ENCODE assay signal across 5 cellular contexts in the genomic region with DNA sequence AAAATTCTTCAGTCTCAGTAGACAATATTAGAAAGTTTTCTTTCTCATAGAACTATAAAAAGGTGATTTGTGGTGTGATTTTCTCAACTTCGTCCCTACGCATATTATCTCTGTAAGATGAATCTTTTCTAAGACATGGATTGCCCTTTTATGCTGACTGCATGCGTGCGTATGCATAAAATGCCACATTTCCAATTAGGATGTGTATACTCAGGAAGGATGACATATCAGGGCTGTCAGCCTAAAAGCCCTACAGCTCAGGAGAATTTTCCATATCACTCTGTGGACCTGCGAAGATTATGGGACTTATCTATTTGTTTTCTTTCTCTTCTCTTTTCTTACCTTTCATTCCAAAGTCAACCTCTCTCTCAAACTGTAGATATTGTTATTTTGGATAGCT.
"Had no signal": no experiment of that assay in that cellular context is flagged by ENCODE, and none has a peak within 500 bp of the region (broad histone marks: within the 10 kb centered on the region; RNA-seq: fewer than 3 reads in every experiment).

No MANE protein-coding gene starts in this region.

- H3K4me3 ChIP-seq: K562 had no signal

- DNase-seq: IMR-90, KBM-7, KG1 had no signal

- H3K27ac ChIP-seq: HL-60 had no signal
